In genomic region chr12:69354561-69355187, GRCh38 we compare ENCODE assay signal across 1 cellular context.
TF ChIP-seq lines count a peak whose summit lies in the region.

No MANE protein-coding gene starts in this region.

TF ChIP-seq in HepG2, 621 proteins besides CTCF, POLR2A, EP300 and RAD21 (continued from another document and continues in another):
- peak; percentile 74 for TF ChIP-seq ARNTL (CRISPR knock-in tag; IDR thresholded peaks at IDR 0.05)
- 0 out of 2 replicates have a peak, but pooled peaks have one; percentile 34 for TF ChIP-seq ATF3 (CRISPR knock-in tag; IDR thresholded peaks at IDR 0.05)
- TF ChIP-seq PBX3 (CRISPR knock-in tag; IDR thresholded peaks at IDR 0.05; ENCODE audit: borderline replicate concordance) = no peak
- TF ChIP-seq TCF7 (IDR thresholded peaks at IDR 0.05; ENCODE audit: low read depth) = no peak
- peak; percentile 74 for TF ChIP-seq PPARG (CRISPR knock-in tag; conservative IDR thresholded peaks at IDR 0.05)
- peak; percentile 71 for TF ChIP-seq ZNF574 (CRISPR knock-in tag; IDR thresholded peaks at IDR 0.05)
- TF ChIP-seq TCF12 (IDR thresholded peaks at IDR 0.05) = no peak
- peak; percentile 57; the same call in 1 of the 2 replicates for TF ChIP-seq TCF12 (CRISPR knock-in tag; IDR thresholded peaks at IDR 0.05)
- TF ChIP-seq ZNF251 (CRISPR knock-in tag; IDR thresholded peaks at IDR 0.05) = no peak
- TF ChIP-seq CBX2 (IDR thresholded peaks at IDR 0.05; ENCODE audit: low read depth, low read length) = no peak
- no peak for TF ChIP-seq CBX2 (CRISPR knock-in tag; IDR thresholded peaks at IDR 0.05; ENCODE audit: low read depth)
- no peak for TF ChIP-seq EHMT2 (IDR thresholded peaks at IDR 0.05; ENCODE audit: borderline replicate concordance, low read depth, low read length)
- TF ChIP-seq ZNF296 (CRISPR knock-in tag; conservative IDR thresholded peaks at IDR 0.05) = no peak
- TF ChIP-seq PAX8 (CRISPR knock-in tag; IDR thresholded peaks at IDR 0.05; ENCODE audit: borderline replicate concordance) = no peak
- TF ChIP-seq SRY (CRISPR knock-in tag; IDR thresholded peaks at IDR 0.05) = no peak
- TF ChIP-seq NBN (conservative IDR thresholded peaks at IDR 0.05) = no peak
- no peak for TF ChIP-seq MAF1 (CRISPR knock-in tag; IDR thresholded peaks at IDR 0.05; ENCODE audit: borderline replicate concordance)
- no peak for TF ChIP-seq ZNF713 (CRISPR knock-in tag; IDR thresholded peaks at IDR 0.05)
- TF ChIP-seq TIGD3 (CRISPR knock-in tag; IDR thresholded peaks at IDR 0.05; ENCODE audit: borderline replicate concordance) = no peak
- peak; percentile 78 for TF ChIP-seq ZNF143 (CRISPR knock-in tag; IDR thresholded peaks at IDR 0.05)
- TF ChIP-seq ZNF570 (CRISPR knock-in tag; IDR thresholded peaks at IDR 0.05; ENCODE audit: borderline replicate concordance) = no peak
- 0 out of 2 replicates have a peak, but pooled peaks have one; percentile 61 for TF ChIP-seq CHCHD3 (CRISPR knock-in tag; IDR thresholded peaks at IDR 0.05)
- TF ChIP-seq ZNF775 (CRISPR knock-in tag; IDR thresholded peaks at IDR 0.05; ENCODE audit: borderline replicate concordance) = no peak
- no peak for TF ChIP-seq AGO2 (optimal IDR thresholded peaks at IDR 0.05; ENCODE audit: low read depth, low read length)
- no peak for TF ChIP-seq SPEN (CRISPR knock-in tag; IDR thresholded peaks at IDR 0.05; ENCODE audit: low read depth)
- TF ChIP-seq PHF8 (CRISPR knock-in tag; IDR thresholded peaks at IDR 0.05) = peak; percentile 43
- TF ChIP-seq ZNF383 (CRISPR knock-in tag; IDR thresholded peaks at IDR 0.05; ENCODE audit: borderline replicate concordance) = peak; percentile 90; the same call in 1 of the 2 replicates
- no peak for TF ChIP-seq ZNF354B (CRISPR knock-in tag; IDR thresholded peaks at IDR 0.05)
- no peak; the same call in 1 of the 2 replicates for TF ChIP-seq FOXC1 (CRISPR knock-in tag; IDR thresholded peaks at IDR 0.05; ENCODE audit: borderline replicate concordance)
- peak; percentile 89 for TF ChIP-seq NCOA5 (CRISPR knock-in tag; IDR thresholded peaks at IDR 0.05)
- no peak for TF ChIP-seq ZBTB10 (CRISPR knock-in tag; IDR thresholded peaks at IDR 0.05; ENCODE audit: borderline replicate concordance)
- TF ChIP-seq KAT7 (CRISPR knock-in tag; IDR thresholded peaks at IDR 0.05; ENCODE audit: borderline replicate concordance) = no peak
- TF ChIP-seq HMGXB4 (CRISPR knock-in tag; IDR thresholded peaks at IDR 0.05; ENCODE audit: borderline replicate concordance in 1 of 2, low read depth in 1 of 2) = peak in 1 of 2 experiments; percentile 46; a peak in 2 of 4 replicates
- TF ChIP-seq ZNF33B (CRISPR knock-in tag; IDR thresholded peaks at IDR 0.05) = no peak
- TF ChIP-seq YEATS2 (CRISPR knock-in tag; IDR thresholded peaks at IDR 0.05; ENCODE audit: borderline replicate concordance) = peak; percentile 44; the same call in 1 of the 2 replicates
- TF ChIP-seq SMARCE1 (IDR thresholded peaks at IDR 0.05; ENCODE audit: borderline replicate concordance) = no peak
- no peak for TF ChIP-seq ZNF256 (CRISPR knock-in tag; conservative IDR thresholded peaks at IDR 0.05)
- TF ChIP-seq CBFB (CRISPR knock-in tag; IDR thresholded peaks at IDR 0.05) = no peak
- no peak for TF ChIP-seq JUND (CRISPR knock-in tag; IDR thresholded peaks at IDR 0.05)
- TF ChIP-seq NFYB (CRISPR knock-in tag; IDR thresholded peaks at IDR 0.05) = 0 out of 2 replicates have a peak, but pooled peaks have one; percentile 20
- peak; percentile 81; the same call in 1 of the 2 replicates for TF ChIP-seq ZNF547 (CRISPR knock-in tag; IDR thresholded peaks at IDR 0.05)
- no peak for TF ChIP-seq ZNF530 (CRISPR knock-in tag; IDR thresholded peaks at IDR 0.05; ENCODE audit: low read depth)
- no peak for TF ChIP-seq ZNF333 (CRISPR knock-in tag; IDR thresholded peaks at IDR 0.05; ENCODE audit: borderline replicate concordance)
- TF ChIP-seq ZNF326 (CRISPR knock-in tag; IDR thresholded peaks at IDR 0.05; ENCODE audit: borderline replicate concordance) = no peak
- no peak for TF ChIP-seq ZSCAN22 (CRISPR knock-in tag; IDR thresholded peaks at IDR 0.05)
- TF ChIP-seq KDM5B (CRISPR knock-in tag; IDR thresholded peaks at IDR 0.05; ENCODE audit: borderline replicate concordance) = 0 out of 2 replicates have a peak, but pooled peaks have one; percentile 27
- peak; percentile 61 for TF ChIP-seq MAX (IDR thresholded peaks at IDR 0.05)
- no peak for TF ChIP-seq ZNF3 (CRISPR knock-in tag; IDR thresholded peaks at IDR 0.05)
- no peak; the same call in 1 of the 2 replicates for TF ChIP-seq ZNF615 (CRISPR knock-in tag; IDR thresholded peaks at IDR 0.05; ENCODE audit: borderline replicate concordance)
- TF ChIP-seq RXRA (CRISPR knock-in tag; IDR thresholded peaks at IDR 0.05) = peak; percentile 53; the same call in 1 of the 2 replicates
- peak; percentile 90 for TF ChIP-seq ATF7-NPFF (CRISPR knock-in tag; IDR thresholded peaks at IDR 0.05; ENCODE audit: low read depth)
- TF ChIP-seq ZNF773 (CRISPR knock-in tag; IDR thresholded peaks at IDR 0.05; ENCODE audit: borderline replicate concordance) = no peak
- TF ChIP-seq ZNF253 (CRISPR knock-in tag; IDR thresholded peaks at IDR 0.05; ENCODE audit: borderline replicate concordance) = peak; percentile 81
